Comparison of ENCODE assay signal across 16 cellular contexts in genomic region chr14:81246561-81247270, GRCh38. TPM values are rescaled to one million over a fixed set of nuclear protein-coding genes. Genes with fewer than 3 reads are reported as not detected.
A peak's percentile ranks its signal among the peaks of the same experiment; 100 is the strongest.
DNase-seq lines count a peak whose midpoint lies in the region; ATAC-seq and TF ChIP-seq lines count a peak whose summit lies in the region.
"Had no signal": no experiment of that assay in that cellular context is flagged by ENCODE, and none has a peak within 500 bp of the region (broad histone marks: within the 10 kb centered on the region; RNA-seq: fewer than 3 reads in every experiment).

No MANE protein-coding gene starts in this region.

- DNase-seq in GM04503 (ENCODE audit: low read depth) (peak; percentile 26), MG63 (peak; percentile 55), epithelial cell of esophagus (ENCODE audit: low read depth) (peak; percentile 87), mesenchymal stem cell (no peak), trophoblast cell (no peak), GDM1 (lab: John Stamatoyannopoulos, UW) (no peak)
- DNase-seq: activated CD4-positive, alpha-beta memory T cell treated with anti-CD3 and anti-CD28 coated beads, Interleukin-2, amount 10 ng/mL, durations not matched to agents 7 days and 5 days; anterior cingulate cortex; CD4-positive, alpha-beta T cell; immature natural killer cell; NCI-H1694; nephron progenitor cell; transverse colon had no signal

- H3K14ac ChIP-seq in mesenchymal stem cell (ENCODE audit: low read length in 2 of 2) (no peak overlapping the region), trophoblast cell (ENCODE audit: low read length) (no peak overlapping the region)

- H3K9ac ChIP-seq in skeletal muscle satellite cell (ENCODE audit: low read depth, low read length) = peak overlapping the region; percentile 46
- H3K9ac ChIP-seq in mesenchymal stem cell (ENCODE audit: low read length) = no peak overlapping the region
- no peak overlapping the region for H3K9ac ChIP-seq in trophoblast cell (ENCODE audit: low read length)
- H3K9ac ChIP-seq: KMS-11 had no signal

- H2BK120ac ChIP-seq in mesenchymal stem cell (ENCODE audit: low read depth, low read length) (no peak overlapping the region), trophoblast cell (ENCODE audit: insufficient read depth, low read length, poor library complexity) (no peak overlapping the region)

- H4K8ac ChIP-seq in mesenchymal stem cell (ENCODE audit: low read length) = no peak overlapping the region
- no peak overlapping the region for H4K8ac ChIP-seq in trophoblast cell (ENCODE audit: low read depth, low read length)

- H3K4me2 ChIP-seq in skeletal muscle satellite cell (ENCODE audit: low read length) = peak overlapping the region; percentile 50
- no peak overlapping the region for H3K4me2 ChIP-seq in mesenchymal stem cell (ENCODE audit: low read length, poor library complexity, severe bottlenecking)
- no peak overlapping the region for H3K4me2 ChIP-seq in trophoblast cell (ENCODE audit: low read length)
- H3K4me2 ChIP-seq: KMS-11 had no signal

- no peaks in the 10 kb centered on the region for H3K27me3 ChIP-seq in MG63
- H3K27me3 ChIP-seq in skeletal muscle satellite cell (ENCODE audit: control insufficient read depth, insufficient read depth, low read length) = no peaks in the 10 kb centered on the region
- no peaks in the 10 kb centered on the region for H3K27me3 ChIP-seq in mesenchymal stem cell (ENCODE audit: control insufficient read depth in 1 of 2, insufficient read depth in 1 of 2, low read length in 2 of 2)
- H3K27me3 ChIP-seq in trophoblast cell (ENCODE audit: insufficient read depth, low read length) = no peaks in the 10 kb centered on the region
- H3K27me3 ChIP-seq: transverse colon had no signal

- no peak for TF ChIP-seq CTCF in epithelial cell of esophagus (IDR thresholded peaks at IDR 0.05; ENCODE audit: insufficient read depth, low read depth, low read length, missing control alignments)

- H2BK12ac ChIP-seq in mesenchymal stem cell (ENCODE audit: low read length in 2 of 2) (no peak overlapping the region), trophoblast cell (ENCODE audit: low read length) (no peak overlapping the region)

- no peak overlapping the region for H3K18ac ChIP-seq in mesenchymal stem cell (ENCODE audit: low read depth in 1 of 2, low read length in 2 of 2)
- H3K18ac ChIP-seq in trophoblast cell (ENCODE audit: low read length) = no peak overlapping the region

- H3K4me3 ChIP-seq in MG63 (no peak overlapping the region), epithelial cell of esophagus (ENCODE audit: low read length) (no peak overlapping the region), skeletal muscle satellite cell (ENCODE audit: low read length) (peak overlapping the region; percentile 21), mesenchymal stem cell (ENCODE audit: insufficient read depth in 1 of 2, low read depth in 1 of 2, low read length in 2 of 2) (no peak overlapping the region), trophoblast cell (ENCODE audit: low read depth, low read length) (no peak overlapping the region)
- H3K4me3 ChIP-seq: transverse colon had no signal

- H4K12ac ChIP-seq in trophoblast cell (ENCODE audit: low read depth, low read length) = no peak overlapping the region

- H3K36me3 ChIP-seq in MG63 (no peaks in the 10 kb centered on the region), skeletal muscle satellite cell (ENCODE audit: insufficient read depth, low read length) (no peaks in the 10 kb centered on the region), mesenchymal stem cell (ENCODE audit: control insufficient read depth in 1 of 2, insufficient read depth in 2 of 2, low read depth in 1 of 2, low read length in 2 of 2) (no peaks in the 10 kb centered on the region), trophoblast cell (ENCODE audit: control insufficient read depth in 1 of 2, insufficient read depth in 2 of 2, low read length in 2 of 2) (no peaks in the 10 kb centered on the region)
- H3K36me3 ChIP-seq: transverse colon had no signal

- WGBS in mesenchymal stem cell = 79% methylated on average over 12 of the region's 12 CpGs
- WGBS in trophoblast cell (ENCODE audit: extremely low coverage, insufficient coverage, insufficient read length) = no CpG with 5 or more reads among the region's 12 CpGs

- no peak overlapping the region for H2BK15ac ChIP-seq in mesenchymal stem cell (ENCODE audit: low read depth, poor library complexity, severe bottlenecking)

- H3K79me1 ChIP-seq in mesenchymal stem cell (replicated peaks; ENCODE audit: low read length, poor library complexity, severe bottlenecking) = no peaks in the 10 kb centered on the region
- no peaks in the 10 kb centered on the region for H3K79me1 ChIP-seq in trophoblast cell (ENCODE audit: low read length)

- H3K79me2 ChIP-seq in trophoblast cell (ENCODE audit: control insufficient read depth, insufficient read depth, low read length, poor library complexity) = no peaks in the 10 kb centered on the region

- H2BK5ac ChIP-seq in mesenchymal stem cell (ENCODE audit: low read depth, low read length, poor library complexity, severe bottlenecking) = no peak overlapping the region
- H2BK5ac ChIP-seq in trophoblast cell (ENCODE audit: low read depth, low read length, poor library complexity) = no peak overlapping the region

- H3K23ac ChIP-seq in mesenchymal stem cell (ENCODE audit: low read length in 2 of 2) (no peak overlapping the region), trophoblast cell (ENCODE audit: low read length) (no peak overlapping the region)

- H3K9me3 ChIP-seq in MG63 (no peaks in the 10 kb centered on the region), skeletal muscle satellite cell (replicated peaks; ENCODE audit: low read length) (no peaks in the 10 kb centered on the region), mesenchymal stem cell (ENCODE audit: control insufficient read depth, low read length) (peaks cover 2% of the 10 kb centered on the region), trophoblast cell (ENCODE audit: insufficient read depth, low read depth, low read length) (peaks cover 3% of the 10 kb centered on the region)
- H3K9me3 ChIP-seq: transverse colon had no signal

- H2AFZ ChIP-seq in mesenchymal stem cell (ENCODE audit: low read depth, low read length) (no peak overlapping the region), trophoblast cell (ENCODE audit: insufficient read depth, low read length, poor library complexity) (no peak overlapping the region)

- H4K91ac ChIP-seq in mesenchymal stem cell (ENCODE audit: low read length) (no peak overlapping the region), trophoblast cell (ENCODE audit: low read depth, low read length) (no peak overlapping the region)

- H3K4ac ChIP-seq in mesenchymal stem cell (ENCODE audit: low read depth in 1 of 2, low read length in 2 of 2) (no peak overlapping the region), trophoblast cell (ENCODE audit: low read depth, low read length) (no peak overlapping the region)

- no peak for ATAC-seq in GM19397 (IDR thresholded peaks at IDR 0.05; ENCODE audit: unreplicated experiment)

- H3K27ac ChIP-seq in mesenchymal stem cell (ENCODE audit: low read length, poor library complexity, severe bottlenecking) = no peak overlapping the region
- H3K27ac ChIP-seq in trophoblast cell (ENCODE audit: low read depth, low read length) = no peak overlapping the region
- H3K27ac ChIP-seq: KMS-11, transverse colon had no signal

- peaks cover 20% of the 10 kb centered on the region for H3K4me1 ChIP-seq in skeletal muscle satellite cell (ENCODE audit: control insufficient read depth, insufficient read depth, low read length)
- no peaks in the 10 kb centered on the region for H3K4me1 ChIP-seq in mesenchymal stem cell (ENCODE audit: control insufficient read depth, insufficient read depth, low read depth, low read length)
- peaks cover 4 to 7% of the 10 kb centered on the region in 2 experiments for H3K4me1 ChIP-seq in trophoblast cell (ENCODE audit: control insufficient read depth in 1 of 2, insufficient read depth in 2 of 2, low read length in 2 of 2)
- H3K4me1 ChIP-seq: transverse colon had no signal

- H2AK5ac ChIP-seq in mesenchymal stem cell (ENCODE audit: low read length, severe bottlenecking) (no peak overlapping the region), trophoblast cell (ENCODE audit: low read length) (no peak overlapping the region)

RNA-seq across cellular contexts. Expression of gene GTF2A1, which starts 26.0 kb away (rescaled TPM):
- total RNA-seq in MG63 (2014; rRNA removed; shearing (Covaris generic); ENCODE audit: low replicate concordance) = 16.1 and 22.8 TPM in 2 replicates
- total RNA-seq in skeletal muscle satellite cell (2012; rRNA removed) = 17.2 and 21.4 TPM in 2 replicates
- polyA plus RNA-seq in mesenchymal stem cell (2013, experiment 1 of 2) = 18.2 TPM
- 19.9 TPM for polyA plus RNA-seq in mesenchymal stem cell (2013, experiment 2 of 2)
- polyA plus RNA-seq in trophoblast cell (2013) = 21.0 and 22.7 TPM in 2 replicates

Comparison
In these comparisons a context has a peak if more than half of its experiments do, and no peak if none do; other contexts are left out.
1. DNase-seq: peak in GM04503 (single experiment), MG63 (single experiment) and epithelial cell of esophagus (single experiment); none in mesenchymal stem cell (single experiment), trophoblast cell (0 of 2) and GDM1 (single experiment).